In the genomic region with DNA sequence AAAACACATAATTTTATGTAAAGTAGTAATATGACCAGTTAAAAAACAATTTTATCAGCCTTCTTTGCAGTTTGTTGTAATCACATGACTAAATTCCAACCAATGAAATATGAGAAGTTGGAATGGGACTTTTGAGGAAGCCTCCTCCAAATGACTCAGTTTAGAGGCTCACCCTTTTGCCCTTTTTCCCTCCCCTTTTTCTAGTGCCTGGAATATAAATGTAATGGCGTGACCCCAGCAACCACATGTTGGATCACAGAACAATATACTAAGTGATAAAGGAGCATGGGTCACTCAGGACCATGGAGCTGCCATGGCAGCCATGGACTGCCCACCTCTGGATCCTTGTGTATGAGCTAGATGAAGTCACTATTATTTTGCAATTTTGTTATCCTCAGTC, we compare ENCODE assay signal across 8 cellular contexts.
"Had no signal": no experiment of that assay in that cellular context is flagged by ENCODE, and none has a peak within 500 bp of the region (broad histone marks: within the 10 kb centered on the region; RNA-seq: fewer than 3 reads in every experiment).

No MANE protein-coding gene starts in this region.

- H3K27ac ChIP-seq: dorsolateral prefrontal cortex, hepatocyte, neural progenitor cell had no signal

- H3K4me2 ChIP-seq: hepatocyte, neural progenitor cell had no signal

- H3K79me2 ChIP-seq: hepatocyte had no signal

- H3K4me1 ChIP-seq: neural progenitor cell had no signal

- H3K36me3 ChIP-seq: neural progenitor cell had no signal

- H3K27me3 Mint-ChIP-seq: activated naive CD8-positive, alpha-beta T cell had no signal

- H3K27ac Mint-ChIP-seq: activated naive CD8-positive, alpha-beta T cell; neural progenitor cell; T-helper 2 cell treated with Interferon-gamma antibody and Interleukin-4, amounts not matched to agents 5 μg/mL and 100 μg/mL, for 36 hours had no signal

- H3K4me3 ChIP-seq: dorsolateral prefrontal cortex, hepatocyte, neural progenitor cell had no signal

- DNase-seq: activated effector memory CD4-positive, alpha-beta T cell treated with Interleukin-2 at 50 U/mL for 16 hours; activated T-cell treated with anti-CD3 and anti-CD28 coated beads, Interleukin-2, amount 50 U/mL, for 1 hour; dorsolateral prefrontal cortex; SW 1271 had no signal

- H3K9ac ChIP-seq: neural progenitor cell had no signal

- H3K27me3 ChIP-seq: dorsolateral prefrontal cortex, hepatocyte, neural progenitor cell had no signal

- H2AFZ ChIP-seq: hepatocyte, neural progenitor cell had no signal

- H3K4me3 Mint-ChIP-seq: activated naive CD8-positive, alpha-beta T cell; neural progenitor cell; T-helper 2 cell treated with Interferon-gamma antibody and Interleukin-4, amounts not matched to agents 5 μg/mL and 100 μg/mL, for 36 hours had no signal
